ENCODE assay signal across 1 cellular context in the genomic region with DNA sequence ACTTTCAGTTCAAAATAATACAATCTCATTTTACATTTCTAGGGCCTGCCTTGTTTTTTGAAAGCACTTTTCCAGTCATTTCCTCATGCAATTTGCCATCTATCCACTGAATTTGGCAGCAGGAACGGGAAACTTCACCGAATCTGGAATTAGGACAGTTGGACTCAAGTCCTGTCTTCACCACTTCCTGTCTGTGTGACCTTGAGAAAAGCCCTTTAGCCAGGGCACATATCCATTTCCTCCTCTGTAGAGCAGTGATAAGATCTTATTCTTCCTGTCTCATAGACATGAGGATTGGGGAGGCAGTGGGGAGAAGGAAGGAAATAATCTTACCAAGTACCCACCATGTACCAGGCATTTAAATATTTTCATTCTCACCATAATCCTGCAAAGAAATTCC.
TF ChIP-seq lines count a peak whose summit lies in the region.

No MANE protein-coding gene starts in this region.

TF ChIP-seq in GM23338, 12 proteins besides CTCF, POLR2A, EP300 and RAD21 (continued from another document):
- TF ChIP-seq, protein P1, sequence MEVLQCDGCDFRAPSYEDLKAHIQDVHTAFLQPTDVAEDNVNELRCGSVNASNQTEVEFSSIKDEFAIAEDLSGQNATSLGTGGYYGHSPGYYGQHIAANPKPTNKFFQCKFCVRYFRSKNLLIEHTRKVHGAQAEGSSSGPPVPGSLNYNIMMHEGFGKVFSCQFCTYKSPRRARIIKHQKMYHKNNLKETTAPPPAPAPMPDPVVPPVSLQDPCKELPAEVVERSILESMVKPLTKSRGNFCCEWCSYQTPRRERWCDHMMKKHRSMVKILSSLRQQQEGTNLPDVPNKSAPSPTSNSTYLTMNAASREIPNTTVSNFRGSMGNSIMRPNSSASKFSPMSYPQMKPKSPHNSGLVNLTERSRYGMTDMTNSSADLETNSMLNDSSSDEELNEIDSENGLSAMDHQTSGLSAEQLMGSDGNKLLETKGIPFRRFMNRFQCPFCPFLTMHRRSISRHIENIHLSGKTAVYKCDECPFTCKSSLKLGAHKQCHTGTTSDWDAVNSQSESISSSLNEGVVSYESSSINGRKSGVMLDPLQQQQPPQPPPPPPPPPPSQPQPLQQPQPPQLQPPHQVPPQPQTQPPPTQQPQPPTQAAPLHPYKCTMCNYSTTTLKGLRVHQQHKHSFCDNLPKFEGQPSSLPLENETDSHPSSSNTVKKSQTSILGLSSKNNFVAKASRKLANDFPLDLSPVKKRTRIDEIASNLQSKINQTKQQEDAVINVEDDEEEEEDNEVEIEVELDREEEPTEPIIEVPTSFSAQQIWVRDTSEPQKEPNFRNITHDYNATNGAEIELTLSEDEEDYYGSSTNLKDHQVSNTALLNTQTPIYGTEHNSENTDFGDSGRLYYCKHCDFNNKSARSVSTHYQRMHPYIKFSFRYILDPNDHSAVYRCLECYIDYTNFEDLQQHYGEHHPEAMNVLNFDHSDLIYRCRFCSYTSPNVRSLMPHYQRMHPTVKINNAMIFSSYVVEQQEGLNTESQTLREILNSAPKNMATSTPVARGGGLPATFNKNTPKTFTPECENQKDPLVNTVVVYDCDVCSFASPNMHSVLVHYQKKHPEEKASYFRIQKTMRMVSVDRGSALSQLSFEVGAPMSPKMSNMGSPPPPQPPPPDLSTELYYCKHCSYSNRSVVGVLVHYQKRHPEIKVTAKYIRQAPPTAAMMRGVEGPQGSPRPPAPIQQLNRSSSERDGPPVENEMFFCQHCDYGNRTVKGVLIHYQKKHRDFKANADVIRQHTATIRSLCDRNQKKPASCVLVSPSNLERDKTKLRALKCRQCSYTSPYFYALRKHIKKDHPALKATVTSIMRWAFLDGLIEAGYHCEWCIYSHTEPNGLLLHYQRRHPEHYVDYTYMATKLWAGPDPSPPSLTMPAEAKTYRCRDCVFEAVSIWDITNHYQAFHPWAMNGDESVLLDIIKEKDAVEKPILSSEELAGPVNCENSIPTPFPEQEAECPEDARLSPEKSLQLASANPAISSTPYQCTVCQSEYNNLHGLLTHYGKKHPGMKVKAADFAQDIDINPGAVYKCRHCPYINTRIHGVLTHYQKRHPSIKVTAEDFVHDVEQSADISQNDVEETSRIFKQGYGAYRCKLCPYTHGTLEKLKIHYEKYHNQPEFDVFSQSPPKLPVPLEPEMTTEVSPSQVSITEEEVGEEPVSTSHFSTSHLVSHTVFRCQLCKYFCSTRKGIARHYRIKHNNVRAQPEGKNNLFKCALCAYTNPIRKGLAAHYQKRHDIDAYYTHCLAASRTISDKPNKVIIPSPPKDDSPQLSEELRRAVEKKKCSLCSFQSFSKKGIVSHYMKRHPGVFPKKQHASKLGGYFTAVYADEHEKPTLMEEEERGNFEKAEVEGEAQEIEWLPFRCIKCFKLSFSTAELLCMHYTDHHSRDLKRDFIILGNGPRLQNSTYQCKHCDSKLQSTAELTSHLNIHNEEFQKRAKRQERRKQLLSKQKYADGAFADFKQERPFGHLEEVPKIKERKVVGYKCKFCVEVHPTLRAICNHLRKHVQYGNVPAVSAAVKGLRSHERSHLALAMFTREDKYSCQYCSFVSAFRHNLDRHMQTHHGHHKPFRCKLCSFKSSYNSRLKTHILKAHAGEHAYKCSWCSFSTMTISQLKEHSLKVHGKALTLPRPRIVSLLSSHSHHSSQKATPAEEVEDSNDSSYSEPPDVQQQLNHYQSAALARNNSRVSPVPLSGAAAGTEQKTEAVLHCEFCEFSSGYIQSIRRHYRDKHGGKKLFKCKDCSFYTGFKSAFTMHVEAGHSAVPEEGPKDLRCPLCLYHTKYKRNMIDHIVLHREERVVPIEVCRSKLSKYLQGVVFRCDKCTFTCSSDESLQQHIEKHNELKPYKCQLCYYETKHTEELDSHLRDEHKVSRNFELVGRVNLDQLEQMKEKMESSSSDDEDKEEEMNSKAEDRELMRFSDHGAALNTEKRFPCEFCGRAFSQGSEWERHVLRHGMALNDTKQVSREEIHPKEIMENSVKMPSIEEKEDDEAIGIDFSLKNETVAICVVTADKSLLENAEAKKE (CRISPR knock-in tag; IDR thresholded peaks at IDR 0.05): no peak
- TF ChIP-seq NANOG (IDR thresholded peaks at IDR 0.05; ENCODE audit: borderline replicate concordance) (no peak), EZH2phosphoT487 (IDR thresholded peaks at IDR 0.05; ENCODE audit: unreplicated experiment) (no peak), ZNF331 (CRISPR knock-in tag; IDR thresholded peaks at IDR 0.05; ENCODE audit: low read depth) (no peak)
